In the genomic region with DNA sequence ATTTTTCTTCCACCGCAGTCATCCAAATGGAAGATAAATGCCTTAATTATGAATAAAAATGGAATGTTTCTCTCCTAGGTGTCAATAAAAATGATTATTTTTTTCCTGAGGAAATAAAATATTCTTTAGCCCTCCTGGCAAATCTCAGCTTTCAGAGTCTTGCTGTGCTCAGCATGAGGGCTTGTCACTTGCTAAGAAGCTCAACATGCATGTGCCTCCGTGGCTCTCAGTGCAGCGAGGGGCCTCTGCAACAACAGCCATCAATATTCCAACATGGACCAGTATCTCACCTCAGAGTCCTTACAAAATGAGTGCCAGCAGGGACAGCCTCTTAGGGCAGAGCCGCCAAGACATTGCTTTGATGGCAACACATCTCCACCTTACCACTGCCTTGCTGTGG, we compare ENCODE assay signal across 5 cellular contexts.
"Had no signal": no experiment of that assay in that cellular context is flagged by ENCODE, and none has a peak within 500 bp of the region (broad histone marks: within the 10 kb centered on the region; RNA-seq: fewer than 3 reads in every experiment).

No MANE protein-coding gene starts in this region.

- ATAC-seq: GM23338, K562 had no signal

- H3K4me3 Mint-ChIP-seq: GM23338, H9 had no signal

- H2AFZ ChIP-seq: GM23338 had no signal

- DNase-seq: H9 had no signal

- H3K9me3 Mint-ChIP-seq: GM23338, H9 had no signal

- H3K27ac Mint-ChIP-seq: GM23338, H9 had no signal

- H3K4me2 ChIP-seq: GM23338 had no signal

- H3K4me3 ChIP-seq: GM23338, K562 had no signal

- FAIRE-seq: H1, HTR-8/SVneo, K562 had no signal
